ENCODE assay signal across 9 cellular contexts in genomic region chr20:50259705-50260479, GRCh38.
A peak's percentile ranks its signal among the peaks of the same experiment; 100 is the strongest.
DNase-seq lines count a peak whose midpoint lies in the region; ATAC-seq and TF ChIP-seq lines count a peak whose summit lies in the region.
"Had no signal": no experiment of that assay in that cellular context is flagged by ENCODE, and none has a peak within 500 bp of the region (broad histone marks: within the 10 kb centered on the region; RNA-seq: fewer than 3 reads in every experiment).

No MANE protein-coding gene starts in this region.

- peak; percentile 37 for ATAC-seq in gastroesophageal sphincter
- ATAC-seq in psoas muscle = peak in 2 of 4 donors; percentile 31 to 42
- ATAC-seq in GM18868 (IDR thresholded peaks at IDR 0.05; ENCODE audit: unreplicated experiment) = no peak
- ATAC-seq in GM18517 (IDR thresholded peaks at IDR 0.05; ENCODE audit: unreplicated experiment) = no peak
- no peak for ATAC-seq in HG03460 (IDR thresholded peaks at IDR 0.05; ENCODE audit: unreplicated experiment)

- H3K4me1 ChIP-seq in gastroesophageal sphincter (peaks cover 0 to 14% (median 4%) of the 10 kb centered on the region in 3 donors), psoas muscle (no peaks in the 10 kb centered on the region)

- H3K27ac ChIP-seq in gastroesophageal sphincter = peak overlapping the region in 3 of 4 donors; percentile 7 to 50 (median 18)
- no peak overlapping the region for H3K27ac ChIP-seq in psoas muscle

- TF ChIP-seq CTCF in gastroesophageal sphincter (IDR thresholded peaks at IDR 0.05) (no peak), psoas muscle (IDR thresholded peaks at IDR 0.05) (no peak)

- H3K9me3 ChIP-seq in gastroesophageal sphincter (no peaks in the 10 kb centered on the region), psoas muscle (no peaks in the 10 kb centered on the region)

- WGBS in gastroesophageal sphincter (ENCODE audit: low coverage in 1 of 2), 2 donors = 37 to 64% methylated on average over 6 to 8 of the region's 9 CpGs
- WGBS in psoas muscle, 3 donors = 60 to 68% (median 63%) methylated on average over 9 of the region's 9 CpGs

- intact Hi-C loops in psoas muscle (cut with DNase I) = no loop called here

- DNase-seq in EH (ENCODE audit: low read depth) (peak; percentile 41), RPMI8226 (peak; percentile 33), psoas muscle (peak; percentile 66 to 76), foreskin melanocyte (no peak)
- DNase-seq: SW 1271 had no signal

- TF ChIP-seq POLR2A in gastroesophageal sphincter (IDR thresholded peaks at IDR 0.05) = no peak

- no peaks in the 10 kb centered on the region for H3K27me3 ChIP-seq in gastroesophageal sphincter
- no peaks in the 10 kb centered on the region for H3K27me3 ChIP-seq in psoas muscle (ENCODE audit: insufficient read depth in 3 of 3, low read length in 2 of 3)

- no peak for TF ChIP-seq EP300 in gastroesophageal sphincter (IDR thresholded peaks at IDR 0.05)

- H3K4me3 ChIP-seq in gastroesophageal sphincter (no peak overlapping the region), psoas muscle (no peak overlapping the region)

- H3K36me3 ChIP-seq in gastroesophageal sphincter (no peaks in the 10 kb centered on the region), psoas muscle (ENCODE audit: insufficient read depth in 1 of 2, low read depth in 1 of 2) (no peaks in the 10 kb centered on the region)
